In the genomic region with DNA sequence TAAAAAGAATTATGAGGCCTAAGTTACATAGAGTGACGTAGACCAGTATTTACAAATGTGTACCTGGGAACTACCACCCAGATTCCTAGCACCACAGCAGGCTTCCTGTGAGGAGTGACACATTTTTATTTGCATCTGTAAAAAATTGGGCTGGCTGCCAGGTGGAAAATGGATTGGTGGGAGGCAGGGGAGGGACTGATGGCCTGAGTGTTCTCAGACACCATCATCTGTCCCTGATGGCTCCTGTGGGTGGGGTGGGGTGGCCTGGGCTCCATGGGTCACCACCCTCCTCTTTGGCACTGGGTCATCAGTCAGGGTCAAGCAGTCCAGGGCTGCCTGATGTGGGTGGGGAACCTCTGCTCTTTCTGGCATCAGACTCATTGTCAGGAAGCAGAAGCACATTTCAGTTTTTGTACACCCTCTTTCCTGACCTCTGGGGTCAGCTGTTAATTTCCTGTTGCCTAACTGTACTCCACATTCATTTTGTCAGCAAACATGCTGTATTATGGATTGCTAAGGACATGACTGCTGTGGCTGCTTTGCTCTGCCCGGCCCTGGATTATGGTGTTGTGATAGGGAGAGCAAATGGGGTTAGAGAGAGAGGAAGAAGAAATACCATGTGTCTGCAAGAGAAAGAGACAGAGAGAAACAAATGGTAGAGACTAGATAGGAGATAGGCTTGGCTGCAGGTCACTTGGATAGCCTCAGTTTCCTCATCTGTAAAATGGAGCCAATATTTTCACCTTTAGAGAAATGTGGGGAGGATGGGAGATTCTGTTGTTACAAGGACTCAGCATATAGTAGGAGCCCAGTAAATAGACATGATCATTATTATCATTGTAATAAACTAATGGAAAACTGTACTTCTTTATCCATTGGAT, we compare ENCODE assay signal across 8 cellular contexts. TPM values are rescaled to one million over a fixed set of nuclear protein-coding genes. Genes with fewer than 3 reads are reported as not detected.
A peak's percentile ranks its signal among the peaks of the same experiment; 100 is the strongest.
DNase-seq lines count a peak whose midpoint lies in the region; ATAC-seq, FAIRE-seq and TF ChIP-seq lines count a peak whose summit lies in the region.

No MANE protein-coding gene starts in this region.

- H3K36me3 Mint-ChIP-seq in nephron progenitor cell (ENCODE audit: low read depth): no peaks in the 10 kb centered on the region

- H3K4me1 Mint-ChIP-seq in nephron progenitor cell: peaks cover 21% of the 10 kb centered on the region

- TF ChIP-seq POLR2A in GM12892 (IDR thresholded peaks at IDR 0.05; ENCODE audit: low read depth, low read length): no peak

- ATAC-seq in GM19023 (IDR thresholded peaks at IDR 0.05; ENCODE audit: unreplicated experiment): no peak

- no peak overlapping the region for H3K4me3 Mint-ChIP-seq in nephron progenitor cell

- no peaks in the 10 kb centered on the region for H3K27me3 Mint-ChIP-seq in nephron progenitor cell (ENCODE audit: low read depth, poor library complexity)

- no peak for TF ChIP-seq CTCF in nephron progenitor cell (IDR thresholded peaks at IDR 0.05)

- H3K27ac ChIP-seq in epithelial cell of prostate: peak overlapping the region; percentile 37

- peak overlapping the region; percentile 3 for H3K27ac Mint-ChIP-seq in nephron progenitor cell

- FAIRE-seq in GM12892 (lab: Jason Lieb, UNC): no peak

- no peaks in the 10 kb centered on the region for H3K9me3 Mint-ChIP-seq in nephron progenitor cell

- DNase-seq in EH (ENCODE audit: low read depth): peak; percentile 24
- DNase-seq in NOMO-1 (lab: John Stamatoyannopoulos, UW; ENCODE audit: unreplicated experiment in 2 of 2): peak; percentile 69 to 81
- DNase-seq in epithelial cell of prostate (ENCODE audit: low read depth, low spot score): no peak
- DNase-seq in nephron progenitor cell: no peak
- no peak for DNase-seq in HuH-7.5 (ENCODE audit: low spot score)
- DNase-seq in GM12892 (ENCODE audit: insufficient read length): no peak
- no peak for DNase-seq in NCI-H128 (lab: John Stamatoyannopoulos, UW; ENCODE audit: unreplicated experiment)

RNA-seq across cellular contexts. Expression of gene MFAP4, which starts 11.6 kb away (rescaled TPM):
- polyA plus RNA-seq in GM12892 (2012; ENCODE audit: missing spikeins): not detected

RNA-seq across cellular contexts. Expression of gene RNF112, which starts 12.5 kb away (rescaled TPM):
- 0.13 TPM for polyA plus RNA-seq in GM12892 (2012; ENCODE audit: missing spikeins)

RNA-seq across cellular contexts. Expression of gene MAPK7, which starts 20.2 kb away (rescaled TPM):
- 4.2 TPM for polyA plus RNA-seq in GM12892 (2012; ENCODE audit: missing spikeins)

RNA-seq across cellular contexts. Expression of gene B9D1, which starts 36.0 kb away (rescaled TPM):
- polyA plus RNA-seq in GM12892 (2012; ENCODE audit: missing spikeins): 10.8 TPM

Comparison
In these comparisons a context has a peak if more than half of its experiments do, and no peak if none do; other contexts are left out.
1. DNase-seq: peak in EH (single experiment) and NOMO-1 (2 of 2); none in epithelial cell of prostate (single experiment), nephron progenitor cell (single experiment), HuH-7.5 (single experiment), GM12892 (single experiment) and NCI-H128 (single experiment).